2 cellular contexts compared by ENCODE assay signal in the genomic region with DNA sequence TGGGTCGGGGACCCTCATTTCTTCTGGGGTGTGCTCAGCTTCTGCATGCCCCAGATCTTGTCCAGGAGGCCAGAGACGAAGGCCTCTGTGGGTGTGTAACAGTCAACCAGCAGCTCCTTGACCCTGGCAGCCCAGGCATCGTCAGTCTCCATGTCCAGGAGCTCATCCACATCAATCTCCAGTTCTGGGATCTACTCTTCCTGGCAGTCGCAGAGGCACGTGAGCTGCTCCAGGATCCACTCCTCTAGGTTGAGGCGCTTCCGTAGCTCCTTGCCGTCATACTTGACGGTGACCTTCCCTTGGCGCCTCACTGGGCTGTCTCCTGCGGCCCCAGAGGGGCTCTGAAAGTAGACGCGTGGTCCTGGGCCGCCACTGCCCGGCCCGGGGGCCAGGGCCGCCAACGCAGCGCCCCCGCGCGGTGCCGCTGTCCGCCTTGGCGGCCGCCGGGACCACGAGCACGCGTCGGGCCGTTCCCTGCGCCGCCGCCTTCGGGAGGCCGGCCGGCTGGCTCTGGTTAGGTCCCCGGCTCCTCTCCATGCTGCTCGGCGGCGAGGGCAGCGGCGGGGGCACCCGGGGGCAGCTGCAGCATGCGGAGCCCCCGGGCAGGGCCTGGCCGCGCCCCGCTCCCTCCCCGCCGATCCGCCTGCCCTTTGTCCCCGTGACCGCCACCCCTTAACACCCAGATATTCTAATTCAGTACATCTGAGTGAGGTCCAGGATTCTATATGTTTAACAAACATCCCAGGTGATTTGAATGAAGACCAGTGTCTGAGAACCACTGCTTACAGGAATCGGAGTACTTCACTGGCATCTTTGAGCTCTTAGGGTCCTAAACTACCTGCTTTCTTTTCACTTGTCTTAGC.
TF ChIP-seq lines count a peak whose summit lies in the region.

No MANE protein-coding gene starts in this region.

TF ChIP-seq in K562, 482 proteins besides CTCF, POLR2A, EP300 and RAD21 (continued from another document):
- TF ChIP-seq UBTF (IDR thresholded peaks at IDR 0.05; ENCODE audit: borderline replicate concordance in 1 of 2, low read depth in 2 of 2, low read length in 2 of 2) (0 out of 4 replicates have a peak, but pooled peaks of 1 of the 2 experiments have one; percentile 61), ELF1 (tag; IDR thresholded peaks at IDR 0.05) (no peak), ZBTB17 (CRISPR knock-in tag; IDR thresholded peaks at IDR 0.05) (peak; percentile 89), CXXC5 (CRISPR knock-in tag; IDR thresholded peaks at IDR 0.05) (peak; percentile 31; the same call in 1 of the 2 replicates), CTCFL (IDR thresholded peaks at IDR 0.05; ENCODE audit: borderline replicate concordance, insufficient read depth, low read depth, low read length, poor library complexity, severe bottlenecking) (peak; percentile 68), KDM4B (IDR thresholded peaks at IDR 0.05; ENCODE audit: borderline replicate concordance in 2 of 2, low read depth in 1 of 2) (no peak), ETV5 (CRISPR knock-in tag; IDR thresholded peaks at IDR 0.05; ENCODE audit: low read depth) (no peak), L3MBTL2 (IDR thresholded peaks at IDR 0.05) (peak; percentile 51; the same call in 1 of the 2 replicates), ADNP (tag; IDR thresholded peaks at IDR 0.05) (no peak), ZNF449 (CRISPR knock-in tag; IDR thresholded peaks at IDR 0.05) (no peak), ZNF408 (CRISPR knock-in tag; IDR thresholded peaks at IDR 0.05; ENCODE audit: low read depth) (no peak), KDM1A (IDR thresholded peaks at IDR 0.05) (no peak), TEAD1 (CRISPR knock-in tag; IDR thresholded peaks at IDR 0.05) (no peak), FOSL1 (tag; conservative IDR thresholded peaks at IDR 0.05) (no peak), ZNF212 (CRISPR knock-in tag; IDR thresholded peaks at IDR 0.05) (no peak), BHLHE40 (IDR thresholded peaks at IDR 0.05; ENCODE audit: low read length) (0 out of 2 replicates have a peak, but pooled peaks have one; percentile 30)
- TF ChIP-seq, protein P1, sequence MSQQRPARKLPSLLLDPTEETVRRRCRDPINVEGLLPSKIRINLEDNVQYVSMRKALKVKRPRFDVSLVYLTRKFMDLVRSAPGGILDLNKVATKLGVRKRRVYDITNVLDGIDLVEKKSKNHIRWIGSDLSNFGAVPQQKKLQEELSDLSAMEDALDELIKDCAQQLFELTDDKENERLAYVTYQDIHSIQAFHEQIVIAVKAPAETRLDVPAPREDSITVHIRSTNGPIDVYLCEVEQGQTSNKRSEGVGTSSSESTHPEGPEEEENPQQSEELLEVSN (IDR thresholded peaks at IDR 0.05; ENCODE audit: borderline replicate concordance in 1 of 2, extremely low read depth in 1 of 2, insufficient read depth in 1 of 2, insufficient read length in 1 of 2, low read depth in 1 of 2, low read length in 1 of 2, poor library complexity in 1 of 2, severe bottlenecking in 1 of 2): peak in 1 of 2 experiments; percentile 83
- TF ChIP-seq, protein P2, sequence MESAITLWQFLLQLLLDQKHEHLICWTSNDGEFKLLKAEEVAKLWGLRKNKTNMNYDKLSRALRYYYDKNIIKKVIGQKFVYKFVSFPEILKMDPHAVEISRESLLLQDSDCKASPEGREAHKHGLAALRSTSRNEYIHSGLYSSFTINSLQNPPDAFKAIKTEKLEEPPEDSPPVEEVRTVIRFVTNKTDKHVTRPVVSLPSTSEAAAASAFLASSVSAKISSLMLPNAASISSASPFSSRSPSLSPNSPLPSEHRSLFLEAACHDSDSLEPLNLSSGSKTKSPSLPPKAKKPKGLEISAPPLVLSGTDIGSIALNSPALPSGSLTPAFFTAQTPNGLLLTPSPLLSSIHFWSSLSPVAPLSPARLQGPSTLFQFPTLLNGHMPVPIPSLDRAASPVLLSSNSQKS (CRISPR knock-in tag; IDR thresholded peaks at IDR 0.05): no peak
TF ChIP-seq in K562: peak in this region for 7.

TF ChIP-seq in liver, 16 proteins besides CTCF, POLR2A, EP300 and RAD21:
- TF ChIP-seq, protein P3, sequence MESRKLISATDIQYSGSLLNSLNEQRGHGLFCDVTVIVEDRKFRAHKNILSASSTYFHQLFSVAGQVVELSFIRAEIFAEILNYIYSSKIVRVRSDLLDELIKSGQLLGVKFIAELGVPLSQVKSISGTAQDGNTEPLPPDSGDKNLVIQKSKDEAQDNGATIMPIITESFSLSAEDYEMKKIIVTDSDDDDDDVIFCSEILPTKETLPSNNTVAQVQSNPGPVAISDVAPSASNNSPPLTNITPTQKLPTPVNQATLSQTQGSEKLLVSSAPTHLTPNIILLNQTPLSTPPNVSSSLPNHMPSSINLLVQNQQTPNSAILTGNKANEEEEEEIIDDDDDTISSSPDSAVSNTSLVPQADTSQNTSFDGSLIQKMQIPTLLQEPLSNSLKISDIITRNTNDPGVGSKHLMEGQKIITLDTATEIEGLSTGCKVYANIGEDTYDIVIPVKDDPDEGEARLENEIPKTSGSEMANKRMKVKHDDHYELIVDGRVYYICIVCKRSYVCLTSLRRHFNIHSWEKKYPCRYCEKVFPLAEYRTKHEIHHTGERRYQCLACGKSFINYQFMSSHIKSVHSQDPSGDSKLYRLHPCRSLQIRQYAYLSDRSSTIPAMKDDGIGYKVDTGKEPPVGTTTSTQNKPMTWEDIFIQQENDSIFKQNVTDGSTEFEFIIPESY (IDR thresholded peaks at IDR 0.05): no peak
- TF ChIP-seq SP1 (IDR thresholded peaks at IDR 0.05): no peak
- no peak for TF ChIP-seq TAF1 (conservative IDR thresholded peaks at IDR 0.05)
- no peak for TF ChIP-seq FOXA2 (IDR thresholded peaks at IDR 0.05)
- TF ChIP-seq FOXA1 (IDR thresholded peaks at IDR 0.05): no peak
- no peak for TF ChIP-seq GABPA (IDR thresholded peaks at IDR 0.05 in 1 of 2, conservative IDR thresholded peaks at IDR 0.05 in 1 of 2)
- TF ChIP-seq YY1 (IDR thresholded peaks at IDR 0.05): no peak
- TF ChIP-seq HNF4G (IDR thresholded peaks at IDR 0.05): no peak
- TF ChIP-seq NR2F2 (IDR thresholded peaks at IDR 0.05): no peak
